In genomic region chr7:129216101-129216715, GRCh38 we compare ENCODE assay signal across 1 cellular context. TPM values are rescaled to one million over a fixed set of nuclear protein-coding genes. Genes with fewer than 3 reads are reported as not detected.
"Had no signal": no experiment of that assay in that cellular context is flagged by ENCODE, and none has a peak within 500 bp of the region (broad histone marks: within the 10 kb centered on the region; RNA-seq: fewer than 3 reads in every experiment).

No MANE protein-coding gene starts in this region.

RNA-seq across cellular contexts. Expression of gene SMO, which starts 27.8 kb away (rescaled TPM):
- total RNA-seq: MCF 10A had no signal
